ENCODE assay signal across 9 cellular contexts in genomic region chr1:209202826-209203439, GRCh38.
DNase-seq lines count a peak whose midpoint lies in the region; ATAC-seq and TF ChIP-seq lines count a peak whose summit lies in the region.
"Had no signal": no experiment of that assay in that cellular context is flagged by ENCODE, and none has a peak within 500 bp of the region (broad histone marks: within the 10 kb centered on the region; RNA-seq: fewer than 3 reads in every experiment).

No MANE protein-coding gene starts in this region.

- TF ChIP-seq POLR2A in esophagus muscularis mucosa (IDR thresholded peaks at IDR 0.05; ENCODE audit: low read depth) (no peak), prostate gland (IDR thresholded peaks at IDR 0.05) (no peak)

- TF ChIP-seq EP300 in Ishikawa (IDR thresholded peaks at IDR 0.05; ENCODE audit: borderline replicate concordance) = no peak
- no peak for TF ChIP-seq EP300 in esophagus muscularis mucosa (IDR thresholded peaks at IDR 0.05)

- H3K36me3 ChIP-seq in esophagus muscularis mucosa = no peaks in the 10 kb centered on the region
- no peaks in the 10 kb centered on the region for H3K36me3 ChIP-seq in prostate gland
- H3K36me3 ChIP-seq: BLaER1 treated with 17β-estradiol and CSF1 and Interleukin-3, amounts not matched to agents 10 nM and 100 nM had no signal

- intact Hi-C loops in esophagus muscularis mucosa (cut with DNase I) = loop anchor here (2.0 to 10.0 kb wide), 2 partner anchors 46 to 362 kb away; no protein-coding TSS in a partner anchor
- intact Hi-C loops in prostate gland (cut with DNase I) = loop anchor here (5.0 kb wide), 1 partner anchor 154 kb away; no protein-coding TSS in a partner anchor

- H3K4me3 ChIP-seq in esophagus muscularis mucosa (no peak overlapping the region), prostate gland (no peak overlapping the region)
- H3K4me3 ChIP-seq: BLaER1 treated with 17β-estradiol and CSF1 and Interleukin-3, amounts not matched to agents 10 nM and 100 nM had no signal

- peaks cover 6 to 11% (median 9%) of the 10 kb centered on the region in 4 donors for H3K4me1 ChIP-seq in esophagus muscularis mucosa
- H3K4me1 ChIP-seq in prostate gland (replicated peaks) = peaks cover 2% of the 10 kb centered on the region

- WGBS in esophagus muscularis mucosa = 0% methylated on average over 4 of the region's 4 CpGs
- 0% methylated on average over 4 of the region's 4 CpGs for WGBS in prostate gland

- TF ChIP-seq CTCF in esophagus muscularis mucosa (IDR thresholded peaks at IDR 0.05) (peak; percentile 43 to 78 (median 65)), prostate gland (IDR thresholded peaks at IDR 0.05) (peak; percentile 47 to 82 (median 67))

- H3K27ac ChIP-seq in esophagus muscularis mucosa (replicated peaks in 1 of 4) (no peak overlapping the region), prostate gland (no peak overlapping the region)
- H3K27ac ChIP-seq: BLaER1 treated with 17β-estradiol and CSF1 and Interleukin-3, amounts not matched to agents 10 nM and 100 nM had no signal

- H3K27me3 ChIP-seq in esophagus muscularis mucosa (peaks cover 0 to 22% (median 2%) of the 10 kb centered on the region in 4 donors), prostate gland (replicated peaks; ENCODE audit: insufficient read depth) (no peaks in the 10 kb centered on the region)

- TF ChIP-seq RAD21 in Ishikawa (IDR thresholded peaks at IDR 0.05; ENCODE audit: low read depth) = peak; percentile 39

- H3K9me3 ChIP-seq in esophagus muscularis mucosa (no peaks in the 10 kb centered on the region), prostate gland (no peaks in the 10 kb centered on the region)
- H3K9me3 ChIP-seq: BLaER1 treated with 17β-estradiol and CSF1 and Interleukin-3, amounts not matched to agents 10 nM and 100 nM had no signal

- ATAC-seq in HG03354 (IDR thresholded peaks at IDR 0.05; ENCODE audit: poor library complexity, severe bottlenecking, unreplicated experiment) = no peak

- DNase-seq in NCI-H2196 (lab: John Stamatoyannopoulos, UW; ENCODE audit: unreplicated experiment) (peak; percentile 50), NCI-H2196 treated with DMSO at 0.1 percent for 48 hours (lab: John Stamatoyannopoulos, UW; ENCODE audit: unreplicated experiment) (no peak), RPMI7951 (ENCODE audit: low read depth) (peak; percentile 57), esophagus muscularis mucosa (ENCODE audit: extremely low spot score) (no peak), prostate gland (ENCODE audit: low spot score) (peak; percentile 18), 8988T (no peak)

TF ChIP-seq in Ishikawa, 13 proteins besides CTCF, POLR2A, EP300 and RAD21:
- no peak for TF ChIP-seq NFIC (IDR thresholded peaks at IDR 0.05)
- TF ChIP-seq TCF12 (IDR thresholded peaks at IDR 0.05; ENCODE audit: low read depth) = no peak
- no peak for TF ChIP-seq YY1 (IDR thresholded peaks at IDR 0.05; ENCODE audit: low read depth)
- no peak for TF ChIP-seq FOXM1 (IDR thresholded peaks at IDR 0.05; ENCODE audit: borderline replicate concordance, low read depth)
- TF ChIP-seq ZBTB7A (IDR thresholded peaks at IDR 0.05; ENCODE audit: low read depth) = no peak

Comparison
In these comparisons a context has a peak if more than half of its experiments do, and no peak if none do; other contexts are left out.
1. DNase-seq: peak in NCI-H2196 (single experiment), RPMI7951 (single experiment) and prostate gland (single experiment); none in NCI-H2196 treated with DMSO at 0.1 percent for 48 hours (single experiment), esophagus muscularis mucosa (single experiment) and 8988T (single experiment).